25 cellular contexts compared by ENCODE assay signal in the genomic region with DNA sequence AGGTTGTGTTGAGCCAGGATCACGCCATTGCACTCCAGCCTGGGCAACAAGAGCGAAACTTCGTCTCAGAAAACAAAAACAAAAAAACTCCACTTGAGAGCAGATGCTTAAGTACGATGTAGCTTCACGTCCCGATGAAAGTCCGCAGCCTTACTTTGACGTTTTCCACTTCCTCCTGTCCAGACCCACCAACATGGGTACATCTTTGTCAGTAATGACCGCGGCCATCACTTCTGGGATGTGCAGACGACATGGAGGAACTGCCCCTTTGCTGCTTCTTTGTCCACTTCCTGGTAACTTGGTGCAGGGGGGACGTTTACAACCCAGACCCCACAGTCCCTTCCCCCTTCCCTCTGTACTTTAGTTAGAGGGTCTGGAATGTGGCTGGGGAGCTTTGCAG. TPM values are rescaled to one million over a fixed set of nuclear protein-coding genes. Genes with fewer than 3 reads are reported as not detected.
A peak's percentile ranks its signal among the peaks of the same experiment; 100 is the strongest.
DNase-seq lines count a peak whose midpoint lies in the region; ATAC-seq, FAIRE-seq and TF ChIP-seq lines count a peak whose summit lies in the region.
"Had no signal": no experiment of that assay in that cellular context is flagged by ENCODE, and none has a peak within 500 bp of the region (broad histone marks: within the 10 kb centered on the region; RNA-seq: fewer than 3 reads in every experiment).

No MANE protein-coding gene starts in this region.

- H2BK120ac ChIP-seq in H1 (replicated peaks; ENCODE audit: low read depth, low read length) = peak overlapping the region; percentile 6

- H3K27ac ChIP-seq in H1 (ENCODE audit: low read depth, low read length) = no peak overlapping the region
- H3K27ac ChIP-seq: Peyer's patch, SJSA1 had no signal

- H3K9me3 ChIP-seq in Loucy (ENCODE audit: insufficient read depth, low read depth, low read length) (no peaks in the 10 kb centered on the region), H1 (ENCODE audit: insufficient read depth in 2 of 2, low read depth in 1 of 2, low read length in 1 of 2) (no peaks in the 10 kb centered on the region)
- H3K9me3 ChIP-seq: BE2C, Peyer's patch, SJSA1 had no signal

- WGBS in H1 (ENCODE audit: extremely low coverage in 1 of 2, insufficient coverage in 1 of 2, insufficient read length in 1 of 2, insufficient replicate concordance in 2 of 2, low coverage in 1 of 2, low lambda C conversion rate in 2 of 2, missing lambda C conversion rate in 1 of 2), 2 experiments = 84% methylated on average over 12 of the region's 12 CpGs; no CpG with 5 or more reads in 1 of the 2 experiments

- H3K23ac ChIP-seq in H1 (ENCODE audit: insufficient read length) = no peak overlapping the region

- no peaks in the 10 kb centered on the region for H3K4me1 ChIP-seq in Loucy (ENCODE audit: insufficient read depth, low read length, poor library complexity, severe bottlenecking)
- H3K4me1 ChIP-seq in H1 (replicated peaks in 1 of 4; ENCODE audit: control insufficient read depth in 3 of 4, insufficient read depth in 4 of 4, low read length in 3 of 4) = peaks cover 0 to 21% (median 15%) of the 10 kb centered on the region in 4 experiments
- H3K4me1 ChIP-seq: Peyer's patch, SJSA1 had no signal

- no peak for TF ChIP-seq EP300 in H1 (IDR thresholded peaks at IDR 0.05; ENCODE audit: borderline replicate concordance in 1 of 2, low read depth in 2 of 2, low read length in 2 of 2)

- H2BK15ac ChIP-seq in H1 (ENCODE audit: low read length) = peak overlapping the region; percentile 55; the same call in 1 of the 2 replicates

- H3K23me2 ChIP-seq in H1 (ENCODE audit: low read depth, low read length) = no peaks in the 10 kb centered on the region

- peak overlapping the region; percentile 41; the same call in 1 of the 2 replicates for H2BK20ac ChIP-seq in H1 (ENCODE audit: low read length)

- H3K27me3 ChIP-seq in Loucy (ENCODE audit: insufficient read depth, low read length, poor library complexity, severe bottlenecking) (no peaks in the 10 kb centered on the region), H1 (replicated peaks in 1 of 4; ENCODE audit: control insufficient read depth in 3 of 4, extremely low read depth in 1 of 4, insufficient read depth in 3 of 4, low read length in 3 of 4) (peaks cover 0 to 2% (median under 1%) of the 10 kb centered on the region in 4 experiments; a peak in 2 of 7 replicates)
- H3K27me3 ChIP-seq: BE2C, Peyer's patch, SJSA1 had no signal

- peak overlapping the region; percentile 72 to 95 (median 90) for H3K27ac Mint-ChIP-seq in nephron
- peak overlapping the region; percentile 59 for H3K27ac Mint-ChIP-seq in type B pancreatic cell

- peaks cover 24% of the 10 kb centered on the region for H3K27me3 Mint-ChIP-seq in nephron (ENCODE audit: low read depth)
- peaks cover 28% of the 10 kb centered on the region for H3K27me3 Mint-ChIP-seq in type B pancreatic cell

- H3K79me1 ChIP-seq in H1 (ENCODE audit: low read depth, low read length) = no peaks in the 10 kb centered on the region

- H4K8ac ChIP-seq in H1 (ENCODE audit: extremely low read depth, insufficient read depth, low read length) = no peak overlapping the region; the same call in 1 of the 2 replicates

- no peak for TF ChIP-seq RAD21 in H1 (IDR thresholded peaks at IDR 0.05 in 1 of 2, conservative IDR thresholded peaks at IDR 0.05 in 1 of 2; ENCODE audit: low read depth in 2 of 2, low read length in 2 of 2)

- no peak for TF ChIP-seq POLR2A in H1 (IDR thresholded peaks at IDR 0.05; ENCODE audit: control extremely low read depth in 1 of 2, low read depth in 2 of 2, low read length in 2 of 2)

- H2BK12ac ChIP-seq in H1 (ENCODE audit: low read depth, low read length) = peak overlapping the region; percentile 72; the same call in 1 of the 2 replicates

- no peaks in the 10 kb centered on the region for H3F3A ChIP-seq in Loucy (ENCODE audit: low read depth)

- no peak overlapping the region for H4K91ac ChIP-seq in H1 (replicated peaks; ENCODE audit: insufficient read length, low read length)

- H3K4me3 Mint-ChIP-seq in nephron (no peak overlapping the region), type B pancreatic cell (peak overlapping the region; percentile 31)

- no peak for DNase-seq in H1 (ENCODE audit: low read depth in 1 of 2, low spot score in 2 of 2)
- no peak for DNase-seq in type B pancreatic cell (ENCODE audit: extremely low spot score, unreplicated experiment)
- no peak for DNase-seq in cerebellar nuclear complex (lab: John Stamatoyannopoulos, UW)
- no peak for DNase-seq in activated CD4-positive, alpha-beta T cell treated with anti-CD3 and anti-CD28 coated beads, Interleukin-2, amount 50 U/mL, for 4 hours
- DNase-seq: BE2C, DMS53, GF-D8, MM.1S, NCI-H1092, NCI-H1436 treated with DMSO at 0.1 percent for 48 hours, NCI-H2029, NCI-H345, NCI-H524 treated with DMSO at 0.1 percent for 48 hours, NCI-H82, Peyer's patch had no signal

- H3K9me3 Mint-ChIP-seq in nephron (no peaks in the 10 kb centered on the region), type B pancreatic cell (no peaks in the 10 kb centered on the region)

- H3K18ac ChIP-seq in H1 (ENCODE audit: extremely low read depth, low read length) = peak overlapping the region; percentile 14; the same call in 1 of the 2 replicates

- FAIRE-seq in H1 (lab: Jason Lieb, UNC) = no peak
- FAIRE-seq: D721Med, K562 had no signal

- no peak for ATAC-seq in GM18861 (IDR thresholded peaks at IDR 0.05; ENCODE audit: unreplicated experiment)
- ATAC-seq in GM18867 (IDR thresholded peaks at IDR 0.05; ENCODE audit: unreplicated experiment) = no peak
- ATAC-seq: HCT116, K562 had no signal

- POLR2A ChIA-PET in H1 (lab: Charles Lee; ENCODE audit: partially characterized antibody) = interaction anchor here (1.3 to 2.0 kb wide), 5 partner anchors 16 to 50 kb away, joined by 3 to 5 read pairs (median 4); a partner anchor contains a TSS

- CTCF ChIA-PET in H1 (lab: Charles Lee; ENCODE audit: partially characterized antibody) = interaction anchor here (0.9 to 8.1 kb wide), 5 partner anchors 9 to 187 kb away, joined by 3 to 69 read pairs (median 3); no protein-coding TSS in a partner anchor

- H3K14ac ChIP-seq in H1 (ENCODE audit: insufficient read length) = no peak overlapping the region

- peaks cover 32% of the 10 kb centered on the region for H3K4me1 Mint-ChIP-seq in nephron
- H3K4me1 Mint-ChIP-seq in type B pancreatic cell (ENCODE audit: unreplicated experiment) = peaks cover 56% of the 10 kb centered on the region

- H2AK5ac ChIP-seq in H1 (ENCODE audit: low read depth, low read length) = peak overlapping the region; percentile 57; the same call in 1 of the 2 replicates

- H2BK5ac ChIP-seq in H1 (ENCODE audit: low read depth, low read length) = peak overlapping the region; percentile 13; the same call in 1 of the 2 replicates

- H4K20me1 ChIP-seq in Loucy (ENCODE audit: insufficient read depth, low read length, poor library complexity, severe bottlenecking) = no peaks in the 10 kb centered on the region
- no peaks in the 10 kb centered on the region for H4K20me1 ChIP-seq in H1 (replicated peaks in 1 of 2; ENCODE audit: control insufficient read depth in 1 of 2, insufficient read depth in 2 of 2, low read length in 2 of 2)

- no peak overlapping the region for H3K56ac ChIP-seq in H1 (replicated peaks; ENCODE audit: insufficient read length, low read depth, low read length)

- H3K9ac ChIP-seq in Loucy (ENCODE audit: low read depth, low read length, poor library complexity, severe bottlenecking) (no peak overlapping the region), H1 (replicated peaks in 1 of 4; ENCODE audit: extremely low read depth in 1 of 4, low read depth in 3 of 4, low read length in 3 of 4) (no peak overlapping the region)

- no peak overlapping the region for H3K4me2 ChIP-seq in Loucy (ENCODE audit: low read depth, low read length, poor library complexity, severe bottlenecking)
- H3K4me2 ChIP-seq in H1 (ENCODE audit: insufficient read depth in 1 of 2, low read depth in 2 of 2, low read length in 2 of 2) = no peak overlapping the region

- no peaks in the 10 kb centered on the region for H3K9me2 ChIP-seq in Loucy (replicated peaks; ENCODE audit: low read depth, low read length)

- H2AFZ ChIP-seq in Loucy (ENCODE audit: low read length) (0 out of 2 replicates have a peak overlapping the region, but pooled peaks have one; percentile 52), H1 (ENCODE audit: low read length) (peak overlapping the region; percentile 21; the same call in 1 of the 2 replicates)

- H3K79me2 ChIP-seq in Loucy (ENCODE audit: insufficient read depth, low read length) = no peaks in the 10 kb centered on the region
- no peaks in the 10 kb centered on the region for H3K79me2 ChIP-seq in H1 (ENCODE audit: control insufficient read depth in 1 of 2, insufficient read depth in 2 of 2, low read length in 2 of 2)

- no peak overlapping the region for H3K4me3 ChIP-seq in Loucy (ENCODE audit: low read length, poor library complexity, severe bottlenecking)
- no peak overlapping the region for H3K4me3 ChIP-seq in H1 (ENCODE audit: extremely low read depth in 1 of 4, insufficient read depth in 2 of 4, low read depth in 3 of 4, low read length in 4 of 4)
- H3K4me3 ChIP-seq: K562, Peyer's patch, SJSA1 had no signal

- H4K5ac ChIP-seq in H1 (ENCODE audit: insufficient read length, low read depth, low read length) = no peak overlapping the region

- no peak overlapping the region for H3K4ac ChIP-seq in H1 (replicated peaks; ENCODE audit: insufficient read length, low read depth, low read length)

- H3K36me3 Mint-ChIP-seq in nephron (ENCODE audit: low read depth) = no peaks in the 10 kb centered on the region
- no peaks in the 10 kb centered on the region for H3K36me3 Mint-ChIP-seq in type B pancreatic cell

- H3K36me3 ChIP-seq in Loucy (ENCODE audit: insufficient read depth, low read length) = no peaks in the 10 kb centered on the region
- no peaks in the 10 kb centered on the region for H3K36me3 ChIP-seq in H1 (ENCODE audit: control insufficient read depth in 2 of 4, insufficient read depth in 4 of 4, low read length in 3 of 4)
- H3K36me3 ChIP-seq: BE2C, Peyer's patch, SJSA1 had no signal

- TF ChIP-seq CTCF in Loucy (conservative IDR thresholded peaks at IDR 0.05; ENCODE audit: low read length) = no peak
- no peak for TF ChIP-seq CTCF in H1 (IDR thresholded peaks at IDR 0.05; ENCODE audit: control extremely low read depth in 1 of 3, insufficient read depth in 1 of 3, low read depth in 1 of 3, low read length in 3 of 3)
- TF ChIP-seq CTCF in nephron (IDR thresholded peaks at IDR 0.05; ENCODE audit: unreplicated experiment in 3 of 3) = no peak
- no peak for TF ChIP-seq CTCF in type B pancreatic cell (conservative IDR thresholded peaks at IDR 0.05)

RNA-seq across cellular contexts. Expression of a gene that starts 48.7 kb away (rescaled TPM):
- 385 and 388 TPM in 2 replicates for total RNA-seq in H1 (2021; fragmentation: NEBNext Ultra II Directional; extraction: Animal tissue kit (Norgen Biotek cat#: 25700))
- 600 and 655 TPM in 2 replicates for polyA plus RNA-seq in H1 (2011; rRNA removed)
- polyA plus RNA-seq in H1 (2011; cell fraction: cytosol; rRNA removed) = 622 TPM
- polyA plus RNA-seq in H1 (2011; cell fraction: nucleus; rRNA removed) = 325 TPM
- polyA plus RNA-seq in H1 (2012, experiment 1 of 2) = 523 to 649 TPM (median 571 TPM) in 4 replicates
- polyA plus RNA-seq in H1 (2012, experiment 2 of 2) = 653 TPM
- polyA plus RNA-seq in H1 (2013, experiment 1 of 2) = 321 TPM
- 337 TPM for polyA plus RNA-seq in H1 (2013, experiment 2 of 2)
- 149 and 152 TPM in 2 replicates for polyA minus RNA-seq in H1 (2011; rRNA and poly(A)+ RNA removed)
- 118 TPM for polyA minus RNA-seq in H1 (2011; cell fraction: cytosol; rRNA and poly(A)+ RNA removed)
- 94.2 TPM for polyA minus RNA-seq in H1 (2011; cell fraction: nucleus; rRNA and poly(A)+ RNA removed)
- 20.5 and 685 TPM in 2 replicates for total RNA-seq in type B pancreatic cell (ENCODE audit: low replicate concordance)
- total RNA-seq: LHCN-M2, OCI-LY7, SJSA1 had no signal
- polyA plus RNA-seq: K562 had no signal

RNA-seq across cellular contexts. Expression of a gene that starts 49.2 kb away (rescaled TPM):
- total RNA-seq in H1 (2021; fragmentation: NEBNext Ultra II Directional; extraction: Animal tissue kit (Norgen Biotek cat#: 25700)) = 99.7 and 103 TPM in 2 replicates
- polyA plus RNA-seq in H1 (2011; rRNA removed) = 15.7 and 21.0 TPM in 2 replicates
- polyA plus RNA-seq in H1 (2011; cell fraction: cytosol; rRNA removed) = 26.8 TPM
- 20.1 TPM for polyA plus RNA-seq in H1 (2011; cell fraction: nucleus; rRNA removed)
- polyA plus RNA-seq in H1 (2012, experiment 1 of 2) = 20.9 to 62.3 TPM (median 38.7 TPM) in 4 replicates
- polyA plus RNA-seq in H1 (2012, experiment 2 of 2) = 2.2 TPM
- 30.1 TPM for polyA plus RNA-seq in H1 (2013, experiment 1 of 2)
- polyA plus RNA-seq in H1 (2013, experiment 2 of 2) = 27.0 TPM
- polyA minus RNA-seq in H1 (2011; rRNA and poly(A)+ RNA removed) = 75.4 and 91.3 TPM in 2 replicates
- 48.4 TPM for polyA minus RNA-seq in H1 (2011; cell fraction: cytosol; rRNA and poly(A)+ RNA removed)
- polyA minus RNA-seq in H1 (2011; cell fraction: nucleus; rRNA and poly(A)+ RNA removed) = 57.5 TPM
- total RNA-seq in type B pancreatic cell (ENCODE audit: low replicate concordance) = 76.9 and 83.8 TPM in 2 replicates
